ENCODE assay signal across 15 cellular contexts in genomic region chr10:131797626-131798025, GRCh38.
DNase-seq lines count a peak whose midpoint lies in the region; TF ChIP-seq lines count a peak whose summit lies in the region.
"Had no signal": no experiment of that assay in that cellular context is flagged by ENCODE, and none has a peak within 500 bp of the region (broad histone marks: within the 10 kb centered on the region; RNA-seq: fewer than 3 reads in every experiment).

No MANE protein-coding gene starts in this region.

- H3K36me3 ChIP-seq in right atrium auricular region, result no peaks in the 10 kb centered on the region
- H3K36me3 ChIP-seq: BLaER1 had no signal

- H3K27me3 Mint-ChIP-seq in osteocyte (ENCODE audit: unreplicated experiment) (no peaks in the 10 kb centered on the region), type B pancreatic cell (peaks cover 5% of the 10 kb centered on the region), endothelial cell (ENCODE audit: unreplicated experiment) (no peaks in the 10 kb centered on the region)

- H3K4me1 Mint-ChIP-seq in osteocyte (ENCODE audit: unreplicated experiment), result no peaks in the 10 kb centered on the region
- H3K4me1 Mint-ChIP-seq in type B pancreatic cell (ENCODE audit: unreplicated experiment), result no peaks in the 10 kb centered on the region
- H3K4me1 Mint-ChIP-seq in endothelial cell (ENCODE audit: unreplicated experiment), result no peaks in the 10 kb centered on the region
- H3K4me1 Mint-ChIP-seq: CD14-positive monocyte; CD4-positive, alpha-beta memory T cell had no signal

- intact Hi-C loops in cardiac septum (cut with DNase I), result no loop called here

- no peak overlapping the region for H3K27ac Mint-ChIP-seq in osteocyte (ENCODE audit: unreplicated experiment)
- H3K27ac Mint-ChIP-seq in type B pancreatic cell, result no peak overlapping the region
- no peak overlapping the region for H3K27ac Mint-ChIP-seq in endothelial cell (ENCODE audit: unreplicated experiment)
- H3K27ac Mint-ChIP-seq: CD14-positive monocyte; CD4-positive, alpha-beta memory T cell had no signal

- H3K4me3 ChIP-seq in right atrium auricular region, result no peak overlapping the region
- H3K4me3 ChIP-seq: BLaER1 had no signal

- H3K4me3 Mint-ChIP-seq in osteocyte (ENCODE audit: unreplicated experiment) (no peak overlapping the region), type B pancreatic cell (no peak overlapping the region), endothelial cell (ENCODE audit: unreplicated experiment) (no peak overlapping the region)
- H3K4me3 Mint-ChIP-seq: CD14-positive monocyte; CD4-positive, alpha-beta memory T cell had no signal

- no peak for TF ChIP-seq CTCF in right atrium auricular region (IDR thresholded peaks at IDR 0.05)
- TF ChIP-seq CTCF in osteocyte (IDR thresholded peaks at IDR 0.05), result no peak
- TF ChIP-seq CTCF in type B pancreatic cell (conservative IDR thresholded peaks at IDR 0.05), result no peak
- no peak for TF ChIP-seq CTCF in endothelial cell (IDR thresholded peaks at IDR 0.05; ENCODE audit: unreplicated experiment)

- H3K36me3 Mint-ChIP-seq in osteocyte (ENCODE audit: unreplicated experiment) (no peaks in the 10 kb centered on the region), type B pancreatic cell (no peaks in the 10 kb centered on the region), endothelial cell (ENCODE audit: low read depth, unreplicated experiment) (no peaks in the 10 kb centered on the region)
- H3K36me3 Mint-ChIP-seq: CD14-positive monocyte; CD4-positive, alpha-beta memory T cell had no signal

- DNase-seq in cardiac septum (ENCODE audit: low spot score), result peak; percentile 22
- no peak for DNase-seq in right atrium auricular region (ENCODE audit: low spot score)
- DNase-seq in osteocyte (ENCODE audit: extremely low spot score, unreplicated experiment), result peak; percentile 59
- peak; percentile 10 for DNase-seq in type B pancreatic cell (ENCODE audit: extremely low spot score, unreplicated experiment)
- no peak for DNase-seq in NCI-H146 (lab: John Stamatoyannopoulos, UW)
- no peak for DNase-seq in endothelial cell (ENCODE audit: low spot score)
- no peak for DNase-seq in DMS114 treated with DMSO at 0.1 percent for 48 hours (lab: John Stamatoyannopoulos, UW; ENCODE audit: unreplicated experiment)
- DNase-seq: 8988T; CD4-positive, alpha-beta memory T cell; DMS79 treated with DMSO at 0.1 percent for 48 hours; GF-D8; GOT3; H7 had no signal

- H3K9me3 Mint-ChIP-seq in osteocyte (ENCODE audit: unreplicated experiment) (peaks cover 36% of the 10 kb centered on the region), type B pancreatic cell (no peaks in the 10 kb centered on the region), endothelial cell (ENCODE audit: unreplicated experiment) (no peaks in the 10 kb centered on the region)

- H3K9me3 ChIP-seq in right atrium auricular region, result peaks cover 0 to 31% of the 10 kb centered on the region in 2 donors

- no peaks in the 10 kb centered on the region for H3K4me1 ChIP-seq in right atrium auricular region

- no peaks in the 10 kb centered on the region for H3K27me3 ChIP-seq in right atrium auricular region
- H3K27me3 ChIP-seq: BLaER1 had no signal

- no peak overlapping the region for H3K27ac ChIP-seq in right atrium auricular region
- H3K27ac ChIP-seq: BLaER1 had no signal

Comparison
In these comparisons a context has a peak if more than half of its experiments do, and no peak if none do; other contexts are left out.
1. DNase-seq: peak in cardiac septum (single experiment), osteocyte (single experiment) and type B pancreatic cell (single experiment); none in right atrium auricular region (single experiment), NCI-H146 (single experiment), endothelial cell (single experiment) and DMS114 treated with DMSO at 0.1 percent for 48 hours (single experiment).